Comparison of ENCODE assay signal across 10 cellular contexts in the genomic region with DNA sequence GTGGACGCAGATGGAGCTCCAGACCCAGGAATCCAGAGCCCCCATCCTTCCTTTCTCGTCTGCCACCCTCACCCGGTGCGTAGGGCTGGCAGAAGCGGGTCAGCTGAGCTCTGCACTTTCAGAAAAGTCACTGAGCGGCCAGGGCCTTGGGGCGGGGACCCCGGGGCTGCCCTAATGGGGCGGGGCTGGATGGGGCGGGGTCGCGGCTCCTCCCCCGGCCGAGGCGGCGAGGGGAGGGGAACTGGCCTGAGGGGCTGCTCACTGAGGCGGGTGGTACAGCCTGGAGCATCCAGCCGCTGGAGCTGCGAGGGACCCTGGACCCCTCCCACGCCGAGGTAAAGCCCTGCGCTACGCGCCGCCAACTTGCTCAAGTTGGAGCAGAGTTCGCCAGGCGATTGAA. TPM values are rescaled to one million over a fixed set of nuclear protein-coding genes. Genes with fewer than 3 reads are reported as not detected.
DNase-seq lines count a peak whose midpoint lies in the region; ATAC-seq, FAIRE-seq and TF ChIP-seq lines count a peak whose summit lies in the region.
"Had no signal": no experiment of that assay in that cellular context is flagged by ENCODE, and none has a peak within 500 bp of the region (broad histone marks: within the 10 kb centered on the region; RNA-seq: fewer than 3 reads in every experiment).

A gene with protein sequence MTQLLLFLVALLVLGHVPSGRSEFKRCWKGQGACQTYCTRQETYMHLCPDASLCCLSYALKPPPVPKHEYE (minus strand): TSS at position 96 of the 400 bp plus-strand sequence. CDS start 2,114 bp downstream, outside the sequence.
A gene with protein sequence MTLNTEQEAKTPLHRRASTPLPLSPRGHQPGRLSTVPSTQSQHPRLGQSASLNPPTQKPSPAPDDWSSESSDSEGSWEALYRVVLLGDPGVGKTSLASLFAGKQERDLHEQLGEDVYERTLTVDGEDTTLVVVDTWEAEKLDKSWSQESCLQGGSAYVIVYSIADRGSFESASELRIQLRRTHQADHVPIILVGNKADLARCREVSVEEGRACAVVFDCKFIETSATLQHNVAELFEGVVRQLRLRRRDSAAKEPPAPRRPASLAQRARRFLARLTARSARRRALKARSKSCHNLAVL (plus strand): TSS at position 257 of the 400 bp plus-strand sequence. CDS start 1,158 bp downstream, outside the sequence.

- H3K4me3 ChIP-seq in fibroblast of the aortic adventitia (ENCODE audit: low read depth, low read length) = peak within 1 kb of the TSS; percentile 42
- H3K4me3 ChIP-seq in vagina = peak within 1 kb of the TSS; percentile 57 to 80

- H3K27ac ChIP-seq in vagina = peak within 1 kb of the TSS; percentile 90

- TF ChIP-seq CTCF in fibroblast of the aortic adventitia (IDR thresholded peaks at IDR 0.05; ENCODE audit: insufficient read depth, low read length) (no peak), vagina (IDR thresholded peaks at IDR 0.05) (no peak)

- H3K9me3 Mint-ChIP-seq in naive thymus-derived CD8-positive, alpha-beta T cell = peaks cover 0 to 5% (median 3%) of the 10 kb centered on the region in 9 donors

- H3K27ac Mint-ChIP-seq in naive thymus-derived CD8-positive, alpha-beta T cell = peak within 1 kb of the TSS in 1 of 10 donors; percentile 17

- H3K36me3 ChIP-seq in vagina = no peaks in the 10 kb centered on the region

- TF ChIP-seq POLR2A in vagina (IDR thresholded peaks at IDR 0.05) = peak in 1 of 2 donors; percentile 17

- H3K4me1 Mint-ChIP-seq in naive thymus-derived CD8-positive, alpha-beta T cell = peaks cover 0 to 11% (median 4%) of the 10 kb centered on the region in 4 donors
- H3K4me1 Mint-ChIP-seq: neural crest cell had no signal

- FAIRE-seq in RCC 7860 (lab: Jason Lieb, UNC) = no peak

- no peaks in the 10 kb centered on the region for H3K9me3 ChIP-seq in vagina

- peaks cover 0 to 5% (median 2%) of the 10 kb centered on the region in 3 donors for H3K36me3 Mint-ChIP-seq in naive thymus-derived CD8-positive, alpha-beta T cell

- intact Hi-C loops in vagina (cut with DNase I) (no loop called here), posterior cingulate gyrus (cut with DNase I) (no loop called here)

- no peak for ATAC-seq in naive thymus-derived CD8-positive, alpha-beta T cell

- H3K27me3 ChIP-seq in vagina = no peaks in the 10 kb centered on the region

- peak within 1 kb of the TSS in 7 of 10 donors; percentile 7 to 48 (median 24) for H3K4me3 Mint-ChIP-seq in naive thymus-derived CD8-positive, alpha-beta T cell
- H3K4me3 Mint-ChIP-seq: neural crest cell had no signal

- peak; percentile 53 for DNase-seq in activated effector memory CD4-positive, alpha-beta T cell treated with anti-CD3 and anti-CD28 coated beads, Interleukin-2, amount 50 U/mL, for 16 hours
- DNase-seq in activated effector memory CD4-positive, alpha-beta T cell treated with Interleukin-2 at 50 U/mL for 16 hours = no peak
- DNase-seq in fibroblast of the aortic adventitia (ENCODE audit: low read depth) (no peak), vagina (ENCODE audit: extremely low spot score in 2 of 2) (no peak), posterior cingulate gyrus (no peak), T-helper 9 cell (no peak), RCC 7860 (ENCODE audit: low spot score) (no peak)
- no peak for DNase-seq in naive thymus-derived CD8-positive, alpha-beta T cell
- DNase-seq: OCI-M1 had no signal

- H3K27me3 Mint-ChIP-seq in naive thymus-derived CD8-positive, alpha-beta T cell = peaks cover 22 to 68% (median 42%) of the 10 kb centered on the region in 5 donors

- POLR2A ChIA-PET in naive thymus-derived CD8-positive, alpha-beta T cell (lab: Charles Lee) = no interaction called here

- H3K4me1 ChIP-seq in vagina = peaks cover 24% of the 10 kb centered on the region

RNA-seq across cellular contexts. Expression of the first gene that starts in this region (rescaled TPM):
- not detected in 2 replicates for total RNA-seq in fibroblast of the aortic adventitia (ENCODE audit: low replicate concordance)
- not detected for total RNA-seq in naive thymus-derived CD8-positive, alpha-beta T cell
- polyA plus RNA-seq in naive thymus-derived CD8-positive, alpha-beta T cell = not detected
- total RNA-seq in vagina = not detected
- total RNA-seq: neural crest cell had no signal

RNA-seq across cellular contexts. Expression of the second gene that starts in this region (rescaled TPM):
- total RNA-seq in fibroblast of the aortic adventitia (ENCODE audit: low replicate concordance) = 0.16 TPM in 1 of 2 replicates, not detected in the other
- total RNA-seq in naive thymus-derived CD8-positive, alpha-beta T cell = not detected
- polyA plus RNA-seq in naive thymus-derived CD8-positive, alpha-beta T cell = not detected
- 4.4 TPM for total RNA-seq in vagina
- total RNA-seq: neural crest cell had no signal
